ENCODE assay signal across 9 cellular contexts in genomic region chr15:79339588-79340314, GRCh38. TPM values are rescaled to one million over a fixed set of nuclear protein-coding genes. Genes with fewer than 3 reads are reported as not detected.
A peak's percentile ranks its signal among the peaks of the same experiment; 100 is the strongest.
DNase-seq lines count a peak whose midpoint lies in the region; ATAC-seq, FAIRE-seq and TF ChIP-seq lines count a peak whose summit lies in the region.
"Had no signal": no experiment of that assay in that cellular context is flagged by ENCODE, and none has a peak within 500 bp of the region (broad histone marks: within the 10 kb centered on the region; RNA-seq: fewer than 3 reads in every experiment).

No MANE protein-coding gene starts in this region.

- TF ChIP-seq EP300 in sigmoid colon (IDR thresholded peaks at IDR 0.05) = no peak

- 72 to 80% methylated on average over 3 of the region's 3 CpGs for WGBS in sigmoid colon, 2 donors

- TF ChIP-seq CTCF in D721Med (IDR thresholded peaks at IDR 0.05; ENCODE audit: insufficient read depth, missing control alignments) = peak; percentile 81
- TF ChIP-seq CTCF in foreskin keratinocyte (conservative IDR thresholded peaks at IDR 0.05) = peak; percentile 89
- peak in 3 of 4 experiments; percentile 23 to 51 (median 48) for TF ChIP-seq CTCF in sigmoid colon (IDR thresholded peaks at IDR 0.05)

- no peaks in the 10 kb centered on the region for H3K9me3 ChIP-seq in sigmoid colon

- H3K27me3 ChIP-seq in foreskin keratinocyte = no peaks in the 10 kb centered on the region
- no peaks in the 10 kb centered on the region for H3K27me3 ChIP-seq in sigmoid colon

- no peak overlapping the region for H3K4me3 ChIP-seq in sigmoid colon

- no peak for FAIRE-seq in D721Med (lab: Jason Lieb, UNC)

- no peak for DNase-seq in D721Med (ENCODE audit: insufficient read length, low spot score)
- DNase-seq in HS-27A (ENCODE audit: low read depth) = peak; percentile 24
- peak; percentile 68 for DNase-seq in SK-N-DZ (ENCODE audit: low spot score)
- peak in 1 of 2 donors; percentile 22 for DNase-seq in foreskin keratinocyte
- DNase-seq in sigmoid colon = no peak
- no peak for DNase-seq in LoVo (ENCODE audit: low spot score)

- intact Hi-C loops in sigmoid colon (cut with DNase I) = no loop called here

- H3K36me3 ChIP-seq in sigmoid colon = no peaks in the 10 kb centered on the region

- peak; percentile 54 for ATAC-seq in foreskin keratinocyte
- ATAC-seq in HG02610 (IDR thresholded peaks at IDR 0.05; ENCODE audit: unreplicated experiment) = no peak
- ATAC-seq in GM18498 (IDR thresholded peaks at IDR 0.05; ENCODE audit: unreplicated experiment) = no peak

- H3K27ac ChIP-seq in foreskin keratinocyte (no peak overlapping the region), sigmoid colon (no peak overlapping the region)

- no peak for TF ChIP-seq POLR2A in sigmoid colon (IDR thresholded peaks at IDR 0.05)

- H3K4me1 ChIP-seq in foreskin keratinocyte (no peaks in the 10 kb centered on the region), sigmoid colon (peaks cover 0 to 8% (median 0%) of the 10 kb centered on the region in 4 donors)

RNA-seq across cellular contexts. Expression of gene TMED3, which starts 28.8 kb away (rescaled TPM):
- 92.0 and 120 TPM in 2 replicates for polyA plus RNA-seq in SK-N-DZ (2014; cell fraction: cytosol; rRNA removed)
- polyA plus RNA-seq in SK-N-DZ (2014; cell fraction: nucleus; rRNA removed) = 42.2 and 57.3 TPM in 2 replicates
- total RNA-seq in foreskin keratinocyte = 97.3 and 102 TPM in 2 replicates
- 130 and 131 TPM in 2 replicates for polyA plus RNA-seq in foreskin keratinocyte
- total RNA-seq in sigmoid colon = 10 to 100 TPM; 29.6 to 44.3 (median 36.5) TPM
- polyA plus RNA-seq in sigmoid colon = 100 to 1,000 TPM in 1 of 3 donors, 10 to 100 TPM in 2; 40.7 to 107 (median 60.1) TPM

RNA-seq across cellular contexts. Expression of gene ANKRD34C, which starts 57.2 kb away (rescaled TPM):
- not detected in 2 replicates for polyA plus RNA-seq in SK-N-DZ (2014; cell fraction: cytosol; rRNA removed)
- polyA plus RNA-seq in SK-N-DZ (2014; cell fraction: nucleus; rRNA removed) = not detected in 2 replicates
- not detected in 2 replicates for total RNA-seq in foreskin keratinocyte
- not detected in 2 replicates for polyA plus RNA-seq in foreskin keratinocyte
- total RNA-seq in sigmoid colon = under 1 TPM in 1 of 4 donors, not detected in 3; under 0.01 TPM
- not detected for polyA plus RNA-seq in sigmoid colon
- total RNA-seq: T-helper 1 cell treated with Interleukin-12 subunit alpha and Interleukin-12 subunit beta and Interleukin-4 antibody, amounts not matched to agents 30 ng/mL and 1 ng/mL, for 36 hours had no signal

Comparison
In these comparisons a context has a peak if more than half of its experiments do, and no peak if none do; other contexts are left out.
1. DNase-seq: peak in HS-27A (single experiment) and SK-N-DZ (single experiment); none in D721Med (single experiment), sigmoid colon (single experiment) and LoVo (single experiment).
2. Peak in every context shown above with its lines, with median percentiles within 50 percentile points of each other: CTCF ChIP-seq.